ENCODE assay signal across 18 cellular contexts in the genomic region with DNA sequence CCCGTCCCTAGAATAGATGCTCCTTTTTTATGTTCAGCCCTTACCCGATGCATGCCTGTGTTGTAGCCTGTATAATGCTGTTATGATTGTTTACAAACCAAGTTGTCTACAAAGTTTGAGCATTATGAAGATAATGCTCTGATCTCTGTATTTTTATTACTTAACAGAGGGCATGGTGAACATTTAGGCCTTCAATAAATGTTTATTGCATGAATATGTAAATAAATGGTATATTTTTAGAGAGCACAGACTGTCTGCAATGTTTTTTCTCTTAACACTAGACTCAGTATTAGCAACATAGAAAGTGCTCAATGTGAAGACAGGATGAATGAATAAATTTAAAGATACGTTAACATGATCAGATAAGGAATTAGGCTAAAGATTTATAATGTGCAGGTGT.
DNase-seq lines count a peak whose midpoint lies in the region; ATAC-seq, FAIRE-seq and TF ChIP-seq lines count a peak whose summit lies in the region.
"Had no signal": no experiment of that assay in that cellular context is flagged by ENCODE, and none has a peak within 500 bp of the region (broad histone marks: within the 10 kb centered on the region; RNA-seq: fewer than 3 reads in every experiment).

No MANE protein-coding gene starts in this region.

- peaks cover 21% of the 10 kb centered on the region for H3K4me1 Mint-ChIP-seq in GM23338
- peaks cover 18% of the 10 kb centered on the region for H3K4me1 Mint-ChIP-seq in nephron

- peaks cover 20% of the 10 kb centered on the region; the same call in 1 of the 2 replicates for H3K4me1 ChIP-seq in GM23338 (ENCODE audit: insufficient read depth)
- H3K4me1 ChIP-seq in K562 (replicated peaks in 1 of 2; ENCODE audit: control insufficient read depth in 2 of 2, insufficient read depth in 2 of 2, low read length in 2 of 2): peaks cover 0 to 15% of the 10 kb centered on the region in 2 experiments; a peak in 4 of 5 replicates

- ATAC-seq in GM23338 (no peak), K562 (no peak)
- ATAC-seq: activated T-cell treated with anti-CD3 and anti-CD28 coated beads, Interleukin-2, amount 50 U/mL, for 72 hours had no signal

- H3K36me3 Mint-ChIP-seq in GM23338 (ENCODE audit: low read depth) (no peaks in the 10 kb centered on the region), nephron (ENCODE audit: low read depth) (no peaks in the 10 kb centered on the region)
- H3K36me3 Mint-ChIP-seq: neural progenitor cell had no signal

- intact Hi-C loops in K562 (cut with micrococcal nuclease) (no loop called here), lower leg skin (cut with DNase I; ENCODE audit: low total_unique reads) (no loop called here)

- H3K4me3 ChIP-seq in GM23338 (no peak overlapping the region), K562 (no peak overlapping the region), lower leg skin (ENCODE audit: low read depth, poor library complexity, severe bottlenecking) (no peak overlapping the region), brain microvascular endothelial cell (ENCODE audit: low read depth, low read length) (no peak overlapping the region)
- H3K4me3 ChIP-seq: MG63, neural progenitor cell, suprapubic skin had no signal

- no peak for DNase-seq in GM23338 (ENCODE audit: low spot score)
- no peak for DNase-seq in K562 (ENCODE audit: extremely low read depth in 1 of 4, low spot score in 3 of 4)
- DNase-seq in activated CD4-positive, alpha-beta T cell treated with anti-CD3 and anti-CD28 coated beads, Interleukin-2, amount 50 U/mL, for 48 hours: no peak
- DNase-seq in lower leg skin (ENCODE audit: low spot score in 2 of 2): no peak
- DNase-seq in brain microvascular endothelial cell: no peak
- no peak for DNase-seq in DMS53 treated with DMSO at 0.1 percent for 48 hours (lab: John Stamatoyannopoulos, UW; ENCODE audit: unreplicated experiment)
- DNase-seq: activated naive CD4-positive, alpha-beta T cell treated with anti-CD3 and anti-CD28 coated beads, Interleukin-2, amount 50 U/mL, for 16 hours; activated T-cell treated with anti-CD3 and anti-CD28 coated beads, Interleukin-2, amount 50 U/mL, for 72 hours; CD4-positive, alpha-beta T cell; GDM1; GOT3; MG63; NCI-H2227 treated with DMSO at 0.1 percent for 48 hours had no signal

- H3K9me3 Mint-ChIP-seq in GM23338 (no peaks in the 10 kb centered on the region), nephron (no peaks in the 10 kb centered on the region)
- H3K9me3 Mint-ChIP-seq: activated T-cell treated with anti-CD3 and anti-CD28 coated beads, Interleukin-2, amount 50 U/mL, for 72 hours; CD4-positive, alpha-beta T cell; neural progenitor cell had no signal

- peak overlapping the region; percentile 17; the same call in 1 of the 2 replicates for H3K27ac Mint-ChIP-seq in GM23338
- H3K27ac Mint-ChIP-seq in nephron: peak overlapping the region in 2 of 3 experiments; percentile 6 to 19
- H3K27ac Mint-ChIP-seq: activated T-cell treated with anti-CD3 and anti-CD28 coated beads, Interleukin-2, amount 50 U/mL, for 72 hours; CD4-positive, alpha-beta T cell; neural progenitor cell; progenitor cell of endocrine pancreas had no signal

- H3K79me2 ChIP-seq in GM23338 (replicated peaks; ENCODE audit: insufficient read depth) (no peaks in the 10 kb centered on the region), K562 (ENCODE audit: control insufficient read depth, insufficient read depth, low read length) (0 out of 3 replicates have a peak, but pooled peaks cover 5% of the 10 kb centered on the region)

- CTCF ChIA-PET in K562 (lab: Yijun Ruan, JAX; ENCODE audit: low intra/inter-chr PET ratio): no interaction called here

- no peaks in the 10 kb centered on the region for H3K9me1 ChIP-seq in K562 (ENCODE audit: control insufficient read depth, insufficient read depth, low read length)

- H3K27me3 Mint-ChIP-seq in GM23338 (ENCODE audit: insufficient read depth, low read depth, poor library complexity): no peaks in the 10 kb centered on the region
- H3K27me3 Mint-ChIP-seq in nephron (ENCODE audit: low read depth): no peaks in the 10 kb centered on the region
- H3K27me3 Mint-ChIP-seq: CD4-positive, alpha-beta T cell; progenitor cell of endocrine pancreas had no signal

- H3K9ac ChIP-seq in K562 (ENCODE audit: insufficient read depth in 1 of 2, low read depth in 2 of 2, low read length in 2 of 2): no peak overlapping the region
- H3K9ac ChIP-seq: neural progenitor cell had no signal

- in situ Hi-C loops in K562 (cut with MboI) (no loop called here), brain microvascular endothelial cell (cut with HindIII; ENCODE audit: low pct_ligation_motif_present, low sequenced_read_pairs) (no loop called here)

- TF ChIP-seq CTCF in 22Rv1 (IDR thresholded peaks at IDR 0.05) (no peak), GM23338 (conservative IDR thresholded peaks at IDR 0.05; ENCODE audit: low read depth in 2 of 2) (no peak), K562 (IDR thresholded peaks at IDR 0.05 in 2 of 3, conservative IDR thresholded peaks at IDR 0.05 in 1 of 3; ENCODE audit: insufficient read depth in 2 of 3, low read depth in 1 of 3, low read length in 3 of 3) (no peak), nephron (IDR thresholded peaks at IDR 0.05; ENCODE audit: unreplicated experiment in 3 of 3) (no peak), lower leg skin (IDR thresholded peaks at IDR 0.05) (no peak), brain microvascular endothelial cell (IDR thresholded peaks at IDR 0.05; ENCODE audit: low read depth, low read length, missing control alignments) (no peak)

- no TSS peak for BruUV-seq in K562 (replicated peaks; lab: Mats Ljungman, UMichigan)

- TF ChIP-seq EP300 in K562 (IDR thresholded peaks at IDR 0.05; ENCODE audit: low read length): no peak

- H4K20me1 ChIP-seq in GM23338 (replicated peaks; ENCODE audit: insufficient read depth) (peaks cover 9% of the 10 kb centered on the region), K562 (replicated peaks; ENCODE audit: control insufficient read depth, insufficient read depth, low read length) (0 out of 2 replicates have a peak, but pooled peaks cover 6% of the 10 kb centered on the region)

- WGBS in K562 (ENCODE audit: insufficient coverage, low coverage, missing lambda C conversion rate): 71% methylated on average over 3 of the region's 3 CpGs
- WGBS in lower leg skin, 2 donors: 71 to 73% methylated on average over 3 of the region's 3 CpGs

- no peaks in the 10 kb centered on the region for H3K9me2 ChIP-seq in GM23338 (ENCODE audit: insufficient read depth)

- H3K4me3 Mint-ChIP-seq in GM23338 (no peak overlapping the region), nephron (no peak overlapping the region)
- H3K4me3 Mint-ChIP-seq: activated T-cell treated with anti-CD3 and anti-CD28 coated beads, Interleukin-2, amount 50 U/mL, for 72 hours; CD4-positive, alpha-beta T cell; neural progenitor cell had no signal

- H3K27ac ChIP-seq in 22Rv1: peak overlapping the region; percentile 45
- no peak overlapping the region for H3K27ac ChIP-seq in GM23338 (ENCODE audit: low read depth)
- H3K27ac ChIP-seq in K562 (ENCODE audit: extremely low read depth, low read depth, low read length): no peak overlapping the region
- H3K27ac ChIP-seq in brain microvascular endothelial cell: no peak overlapping the region
- H3K27ac ChIP-seq: neural progenitor cell, suprapubic skin had no signal

- no peaks in the 10 kb centered on the region for H3F3A ChIP-seq in GM23338 (replicated peaks; ENCODE audit: low read depth)

- TF ChIP-seq RAD21 in K562 (CRISPR knock-in tag; conservative IDR thresholded peaks at IDR 0.05 in 1 of 2, IDR thresholded peaks at IDR 0.05 in 1 of 2): no peak

- POLR2A ChIA-PET in K562 (lab: Yijun Ruan, JAX): interaction anchor here (0.6 to 1.1 kb wide), 2 partner anchors 13 to 35 kb away, joined by 3 to 4 read pairs; no protein-coding TSS in a partner anchor

- H3K36me3 ChIP-seq in GM23338 (ENCODE audit: insufficient read depth): no peaks in the 10 kb centered on the region
- no peaks in the 10 kb centered on the region for H3K36me3 ChIP-seq in K562 (ENCODE audit: control insufficient read depth, insufficient read depth, low read length)
- H3K36me3 ChIP-seq in brain microvascular endothelial cell (replicated peaks): no peaks in the 10 kb centered on the region
- H3K36me3 ChIP-seq: MG63, neural progenitor cell, suprapubic skin had no signal

- FAIRE-seq in K562 (lab: Jason Lieb, UNC): no peak

- no peaks in the 10 kb centered on the region for H3K27me3 ChIP-seq in GM23338 (ENCODE audit: insufficient read depth)
- H3K27me3 ChIP-seq in K562 (ENCODE audit: control insufficient read depth in 2 of 2, insufficient read depth in 2 of 2, low read length in 2 of 2): no peaks in the 10 kb centered on the region
- no peaks in the 10 kb centered on the region for H3K27me3 ChIP-seq in brain microvascular endothelial cell (replicated peaks)
- H3K27me3 ChIP-seq: MG63, neural progenitor cell, suprapubic skin had no signal

- H3K4me2 ChIP-seq in GM23338 (no peak overlapping the region), K562 (ENCODE audit: insufficient read depth, low read length) (no peak overlapping the region)
- H3K4me2 ChIP-seq: neural progenitor cell had no signal

- H3K9me3 ChIP-seq in K562 (replicated peaks; ENCODE audit: control insufficient read depth, insufficient read depth, low read depth, low read length): no peaks in the 10 kb centered on the region
- H3K9me3 ChIP-seq: MG63, suprapubic skin had no signal

- H2AFZ ChIP-seq in GM23338 (no peak overlapping the region), K562 (ENCODE audit: low read depth, low read length) (no peak overlapping the region)
- H2AFZ ChIP-seq: neural progenitor cell had no signal

- no peak for TF ChIP-seq POLR2A in K562 (conservative IDR thresholded peaks at IDR 0.05)
- no peak for TF ChIP-seq POLR2A in lower leg skin (IDR thresholded peaks at IDR 0.05)

TF ChIP-seq in GM23338, 12 proteins besides CTCF, POLR2A, EP300 and RAD21 (continues in another document):
- TF ChIP-seq ETS1 (IDR thresholded peaks at IDR 0.05): no peak

TF ChIP-seq in K562, 482 proteins besides CTCF, POLR2A, EP300 and RAD21:
- TF ChIP-seq, protein P1, sequence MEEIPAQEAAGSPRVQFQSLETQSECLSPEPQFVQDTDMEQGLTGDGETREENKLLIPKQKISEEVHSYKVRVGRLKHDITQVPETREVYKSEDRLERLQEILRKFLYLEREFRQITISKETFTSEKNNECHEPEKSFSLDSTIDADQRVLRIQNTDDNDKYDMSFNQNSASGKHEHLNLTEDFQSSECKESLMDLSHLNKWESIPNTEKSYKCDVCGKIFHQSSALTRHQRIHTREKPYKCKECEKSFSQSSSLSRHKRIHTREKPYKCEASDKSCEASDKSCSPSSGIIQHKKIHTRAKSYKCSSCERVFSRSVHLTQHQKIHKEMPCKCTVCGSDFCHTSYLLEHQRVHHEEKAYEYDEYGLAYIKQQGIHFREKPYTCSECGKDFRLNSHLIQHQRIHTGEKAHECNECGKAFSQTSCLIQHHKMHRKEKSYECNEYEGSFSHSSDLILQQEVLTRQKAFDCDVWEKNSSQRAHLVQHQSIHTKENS (CRISPR knock-in tag; IDR thresholded peaks at IDR 0.05): no peak
- TF ChIP-seq CBFA2T3 (IDR thresholded peaks at IDR 0.05) (no peak), GTF2E2 (tag; IDR thresholded peaks at IDR 0.05) (0 out of 2 replicates have a peak, but pooled peaks have one; percentile 13)
TF ChIP-seq in K562: peak in this region for 1.
